ENCODE assay signal across 8 cellular contexts in the genomic region with DNA sequence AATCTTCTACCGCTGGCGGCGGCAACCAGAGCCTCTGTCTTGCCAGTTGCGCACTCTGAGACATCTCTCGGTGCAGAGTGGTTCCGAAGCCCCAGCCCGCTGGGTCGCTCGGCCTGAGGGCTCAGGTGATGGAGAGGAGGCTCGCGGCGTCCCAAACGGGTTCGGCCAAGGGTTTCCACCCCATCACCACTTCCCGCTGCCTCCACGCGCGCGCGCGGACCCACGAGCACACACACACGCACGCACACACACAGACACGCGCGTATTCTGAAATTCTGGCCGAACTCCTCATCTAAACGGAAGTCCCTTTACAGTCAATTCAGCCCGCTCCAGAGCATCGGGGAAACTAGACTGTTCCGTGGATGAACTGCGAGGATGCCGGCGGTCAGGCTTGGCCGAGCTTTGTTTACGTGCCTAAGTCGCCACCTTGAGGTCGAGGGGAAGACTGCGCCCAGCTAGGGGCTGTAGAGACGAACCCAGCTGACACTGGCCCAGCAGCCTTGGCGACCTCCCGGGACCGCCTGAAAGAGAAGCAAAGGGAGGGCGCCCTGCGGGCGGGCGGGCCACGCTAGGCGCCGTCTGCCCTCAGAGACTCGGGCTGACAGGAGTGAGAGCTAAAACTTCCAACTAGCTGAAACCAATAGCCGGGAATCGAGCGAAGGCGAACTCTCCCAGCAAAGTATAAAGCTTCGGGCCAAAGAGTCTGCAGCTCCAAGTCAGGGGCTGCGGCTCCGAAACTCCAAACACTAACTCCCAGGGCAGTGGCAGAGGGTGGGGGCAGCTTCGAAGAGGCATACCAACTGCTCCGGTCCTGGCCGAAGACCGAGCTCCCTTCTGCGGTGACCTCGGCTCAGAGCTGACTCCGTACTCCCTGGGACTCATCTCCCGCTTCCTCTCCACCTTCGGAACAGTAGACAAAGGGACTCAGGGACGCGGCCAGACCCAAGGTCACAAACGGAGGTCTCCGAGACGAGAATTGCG.
DNase-seq lines count a peak whose midpoint lies in the region; FAIRE-seq and TF ChIP-seq lines count a peak whose summit lies in the region.

No MANE protein-coding gene starts in this region.

- no peak overlapping the region for H2BK20ac ChIP-seq in H9 (ENCODE audit: low read depth, low read length, poor library complexity, severe bottlenecking)

- peaks cover 3% of the 10 kb centered on the region for H4K20me1 ChIP-seq in H9 (ENCODE audit: control insufficient read depth, insufficient read depth, insufficient read length)

- in situ Hi-C loops in transverse colon (cut with MboI; ENCODE audit: low pct_ligation_motif_present in 1 of 4, low pct_unique_long_range_greater_than_20kb in 1 of 4, low sequenced_read_pairs in 3 of 4), result loop anchor here (10.0 to 25.0 kb wide), 5 partner anchors 426 to 969 kb away; no protein-coding TSS in a partner anchor

- H3K27ac Mint-ChIP-seq in H9, result no peak overlapping the region
- no peak overlapping the region for H3K27ac Mint-ChIP-seq in activated naive CD4-positive, alpha-beta T cell treated with anti-CD3 and anti-CD28 coated beads, Interleukin-2, amount 50 U/mL, for 24 hours

- TF ChIP-seq CTCF in H9 (conservative IDR thresholded peaks at IDR 0.05) (peak; percentile 92), transverse colon (IDR thresholded peaks at IDR 0.05) (peak; percentile 78 to 90 (median 87))

- DNase-seq in GM03348 (ENCODE audit: low spot score) (peak; percentile 92), H9 (peak; percentile 94), LHCN-M2 (ENCODE audit: low read depth) (peak; percentile 70), RCC 7860 (ENCODE audit: low spot score) (peak; percentile 42), glomerular visceral epithelial cell (ENCODE audit: extremely low spot score) (peak; percentile 75), nucleus accumbens (lab: John Stamatoyannopoulos, UW) (peak in 52 of 56 donors; percentile 47 to 91 (median 77)), transverse colon (peak; percentile 83)

- no peak for TF ChIP-seq EP300 in transverse colon (IDR thresholded peaks at IDR 0.05; ENCODE audit: low read depth)

- H3K79me1 ChIP-seq in H9 (ENCODE audit: insufficient read depth, low read depth, low read length, poor library complexity, severe bottlenecking), result no peaks in the 10 kb centered on the region

- no peak overlapping the region for H3K23ac ChIP-seq in H9 (ENCODE audit: insufficient read length, low read depth, low read length)

- H4K8ac ChIP-seq in H9 (replicated peaks; ENCODE audit: insufficient read length, low read depth, low read length), result no peak overlapping the region

- H2AFZ ChIP-seq in H9 (ENCODE audit: low read length), result no peak overlapping the region

- H2AK5ac ChIP-seq in H9 (ENCODE audit: insufficient read length, low read length), result no peak overlapping the region

- no peak overlapping the region for H2BK120ac ChIP-seq in H9 (ENCODE audit: low read depth, low read length, poor library complexity, severe bottlenecking)

- no peaks in the 10 kb centered on the region for H3K4me1 ChIP-seq in H9 (ENCODE audit: insufficient read depth, low read length)
- peaks cover 0 to 18% (median 16%) of the 10 kb centered on the region in 4 donors for H3K4me1 ChIP-seq in transverse colon

- FAIRE-seq in RCC 7860 (lab: Jason Lieb, UNC), result no peak

- H3K36me3 Mint-ChIP-seq in H9 (ENCODE audit: insufficient read depth in 1 of 3, low read depth in 3 of 3), result no peaks in the 10 kb centered on the region
- no peaks in the 10 kb centered on the region for H3K36me3 Mint-ChIP-seq in activated naive CD4-positive, alpha-beta T cell treated with anti-CD3 and anti-CD28 coated beads, Interleukin-2, amount 50 U/mL, for 24 hours

- no peak overlapping the region for H3K27ac ChIP-seq in H9 (ENCODE audit: insufficient read length, low read depth, low read length)
- peak overlapping the region; percentile 4 to 37 (median 18) for H3K27ac ChIP-seq in transverse colon

- no peaks in the 10 kb centered on the region for H3K79me2 ChIP-seq in H9 (ENCODE audit: insufficient read depth, low read length)

- H3K14ac ChIP-seq in H9 (ENCODE audit: insufficient read depth, low read length), result no peak overlapping the region; the same call in 1 of the 2 replicates

- peaks cover 21 to 37% of the 10 kb centered on the region in 2 experiments for H3K4me1 Mint-ChIP-seq in H9
- H3K4me1 Mint-ChIP-seq in activated naive CD4-positive, alpha-beta T cell treated with anti-CD3 and anti-CD28 coated beads, Interleukin-2, amount 50 U/mL, for 24 hours, result peaks cover 31% of the 10 kb centered on the region

- H3K4me3 Mint-ChIP-seq in H9, result peak overlapping the region; percentile 63 to 84
- H3K4me3 Mint-ChIP-seq in activated naive CD4-positive, alpha-beta T cell treated with anti-CD3 and anti-CD28 coated beads, Interleukin-2, amount 50 U/mL, for 24 hours, result peak overlapping the region; percentile 35

- no peak overlapping the region for H4K5ac ChIP-seq in H9 (ENCODE audit: insufficient read length, low read depth, low read length)

- H3K9ac ChIP-seq in H9 (ENCODE audit: extremely low read depth, insufficient read length, low read length), result peak overlapping the region; percentile 18

- no peaks in the 10 kb centered on the region for H3K9me3 ChIP-seq in H9 (ENCODE audit: control insufficient read depth, low read depth, low read length)
- H3K9me3 ChIP-seq in transverse colon, result no peaks in the 10 kb centered on the region

- peaks cover 17% of the 10 kb centered on the region for H3K23me2 ChIP-seq in H9 (ENCODE audit: insufficient read length, low read depth, low read length, poor library complexity, severe bottlenecking)

- peak overlapping the region in 3 of 4 donors; percentile 32 to 51 (median 40) for H3K4me3 ChIP-seq in transverse colon

- H2BK15ac ChIP-seq in H9 (ENCODE audit: low read depth, low read length), result no peak overlapping the region; the same call in 1 of the 2 replicates

- no peaks in the 10 kb centered on the region for H3K36me3 ChIP-seq in transverse colon

- no CpG with 5 or more reads among the region's 74 CpGs for WGBS in H9 (ENCODE audit: extremely low coverage, insufficient read length, low lambda C conversion rate)
- 0 to 4% methylated on average over 2 to 65 of the region's 74 CpGs for WGBS in transverse colon (ENCODE audit: low coverage in 1 of 2), 2 donors

- H2BK12ac ChIP-seq in H9 (ENCODE audit: insufficient read length, low read depth, low read length), result no peak overlapping the region

- no peak overlapping the region for H4K91ac ChIP-seq in H9 (ENCODE audit: insufficient read length, low read depth, low read length)

- no peak overlapping the region for H3T11ph ChIP-seq in H9 (ENCODE audit: low read length)

- H3K27me3 Mint-ChIP-seq in H9 (ENCODE audit: low read depth), result peaks cover 29% of the 10 kb centered on the region
- H3K27me3 Mint-ChIP-seq in activated naive CD4-positive, alpha-beta T cell treated with anti-CD3 and anti-CD28 coated beads, Interleukin-2, amount 50 U/mL, for 24 hours, result peaks cover 48% of the 10 kb centered on the region

- intact Hi-C loops in transverse colon (cut with DNase I; ENCODE audit: low total_unique reads), result no loop called here

- no peak for TF ChIP-seq POLR2A in transverse colon (IDR thresholded peaks at IDR 0.05)

- H3K18ac ChIP-seq in H9 (ENCODE audit: insufficient read length, low read depth, low read length), result no peak overlapping the region

- no peaks in the 10 kb centered on the region; a peak in 1 of 5 replicates for H3K9me3 Mint-ChIP-seq in H9
- peaks cover 4% of the 10 kb centered on the region for H3K9me3 Mint-ChIP-seq in activated naive CD4-positive, alpha-beta T cell treated with anti-CD3 and anti-CD28 coated beads, Interleukin-2, amount 50 U/mL, for 24 hours

- H3K4ac ChIP-seq in H9 (ENCODE audit: low read depth, low read length), result no peak overlapping the region

- H3K56ac ChIP-seq in H9 (ENCODE audit: insufficient read length, low read depth, low read length), result no peak overlapping the region

- H3K4me2 ChIP-seq in H9 (ENCODE audit: insufficient read depth, insufficient read length, low read length), result peak overlapping the region; percentile 96

- no peak overlapping the region for H2BK5ac ChIP-seq in H9 (ENCODE audit: insufficient read length, low read length)

- peaks cover 57% of the 10 kb centered on the region for H3K27me3 ChIP-seq in H9 (ENCODE audit: insufficient read depth, low read length)
- H3K27me3 ChIP-seq in transverse colon, result peaks cover 100% of the 10 kb centered on the region

Comparison
In these comparisons a context has a peak if more than half of its experiments do, and no peak if none do; other contexts are left out.
1. DNase-seq: peak in every context shown above with its lines; median percentile 94 in H9; 92 in GM03348; 83 in transverse colon; 77 in nucleus accumbens; 75 in glomerular visceral epithelial cell; 70 in LHCN-M2; 42 in RCC 7860.